In genomic region chr4:5029447-5029846, GRCh38 we compare ENCODE assay signal across 18 cellular contexts. TPM values are rescaled to one million over a fixed set of nuclear protein-coding genes. Genes with fewer than 3 reads are reported as not detected.
DNase-seq lines count a peak whose midpoint lies in the region; ATAC-seq and TF ChIP-seq lines count a peak whose summit lies in the region.
"Had no signal": no experiment of that assay in that cellular context is flagged by ENCODE, and none has a peak within 500 bp of the region (broad histone marks: within the 10 kb centered on the region; RNA-seq: fewer than 3 reads in every experiment).

No MANE protein-coding gene starts in this region.

- peaks cover 0 to 3% (median 0%) of the 10 kb centered on the region in 5 donors for H3K9me3 Mint-ChIP-seq in CD8-positive, alpha-beta memory T cell
- H3K9me3 Mint-ChIP-seq: CD14-positive monocyte had no signal

- H3K36me3 Mint-ChIP-seq in CD8-positive, alpha-beta memory T cell: no peaks in the 10 kb centered on the region
- H3K36me3 Mint-ChIP-seq: CD4-positive, alpha-beta memory T cell; CD4-positive, CD25-positive, alpha-beta regulatory T cell had no signal

- H3K4me1 Mint-ChIP-seq in CD8-positive, alpha-beta memory T cell: peaks cover 0 to 3% (median 3%) of the 10 kb centered on the region in 3 donors
- H3K4me1 Mint-ChIP-seq: CD4-positive, alpha-beta memory T cell; CD4-positive, CD25-positive, alpha-beta regulatory T cell had no signal

- 85 to 91% (median 88%) methylated on average over 8 of the region's 8 CpGs for WGBS in stomach, 5 donors

- POLR2A ChIA-PET in CD8-positive, alpha-beta memory T cell (lab: Charles Lee): no interaction called here

- DNase-seq in activated effector memory CD4-positive, alpha-beta T cell treated with anti-CD3 and anti-CD28 coated beads, Interleukin-2, amount 50 U/mL, for 16 hours: peak; percentile 37
- DNase-seq in activated effector memory CD4-positive, alpha-beta T cell treated with Interleukin-2 at 50 U/mL for 16 hours: no peak
- DNase-seq in mesenteric fat pad (ENCODE audit: low spot score): peak; percentile 85
- DNase-seq in stomach: peak; percentile 13
- no peak for DNase-seq in CD8-positive, alpha-beta memory T cell
- DNase-seq: 8988T; ACHN; BE2C; C1 segment of cervical spinal cord; Caco-2; Calu3; CD4-positive, alpha-beta memory T cell; CD4-positive, CD25-positive, alpha-beta regulatory T cell; DMS79 treated with DMSO at 0.1 percent for 48 hours; GF-D8 had no signal

- no peak for TF ChIP-seq POLR2A in stomach (IDR thresholded peaks at IDR 0.05)

- intact Hi-C loops in stomach (cut with DNase I; ENCODE audit: low total_unique reads): no loop called here

- H3K27me3 ChIP-seq in stomach: no peaks in the 10 kb centered on the region
- no peaks in the 10 kb centered on the region for H3K27me3 ChIP-seq in CD8-positive, alpha-beta memory T cell (ENCODE audit: insufficient read depth, low read length, poor library complexity, severe bottlenecking)
- H3K27me3 ChIP-seq: BE2C, BLaER1 had no signal

- ATAC-seq in GM19023 (IDR thresholded peaks at IDR 0.05; ENCODE audit: unreplicated experiment): no peak

- H3K4me3 ChIP-seq in stomach: no peak overlapping the region
- no peak overlapping the region for H3K4me3 ChIP-seq in CD8-positive, alpha-beta memory T cell (ENCODE audit: low read length)
- H3K4me3 ChIP-seq: BLaER1 had no signal

- TF ChIP-seq EP300 in stomach (IDR thresholded peaks at IDR 0.05): no peak

- no peaks in the 10 kb centered on the region for H3K9me3 ChIP-seq in stomach
- H3K9me3 ChIP-seq in CD8-positive, alpha-beta memory T cell (ENCODE audit: low read length): no peaks in the 10 kb centered on the region
- H3K9me3 ChIP-seq: BE2C, BLaER1, Caco-2 had no signal

- no peaks in the 10 kb centered on the region for H3K36me3 ChIP-seq in stomach
- no peaks in the 10 kb centered on the region for H3K36me3 ChIP-seq in CD8-positive, alpha-beta memory T cell (ENCODE audit: insufficient read depth, low read length)
- H3K36me3 ChIP-seq: BE2C, BLaER1 had no signal

- TF ChIP-seq CTCF in stomach (IDR thresholded peaks at IDR 0.05): no peak

- H3K27ac ChIP-seq in stomach: no peak overlapping the region
- no peak overlapping the region for H3K27ac ChIP-seq in CD8-positive, alpha-beta memory T cell (ENCODE audit: low read depth, low read length)
- H3K27ac ChIP-seq: BLaER1 had no signal

- no peak overlapping the region for H3K27ac Mint-ChIP-seq in CD8-positive, alpha-beta memory T cell
- H3K27ac Mint-ChIP-seq: CD14-positive monocyte; CD4-positive, alpha-beta memory T cell; CD4-positive, CD25-positive, alpha-beta regulatory T cell had no signal

- peaks cover 7 to 13% of the 10 kb centered on the region in 2 donors for H3K27me3 Mint-ChIP-seq in CD8-positive, alpha-beta memory T cell

- no peak overlapping the region for H3K4me3 Mint-ChIP-seq in CD8-positive, alpha-beta memory T cell
- H3K4me3 Mint-ChIP-seq: CD14-positive monocyte; CD4-positive, alpha-beta memory T cell; CD4-positive, CD25-positive, alpha-beta regulatory T cell had no signal

- H3K4me1 ChIP-seq in stomach: peaks cover 0 to 19% (median 10%) of the 10 kb centered on the region in 4 donors
- H3K4me1 ChIP-seq in CD8-positive, alpha-beta memory T cell (ENCODE audit: insufficient read depth, low read length): no peaks in the 10 kb centered on the region
- H3K4me1 ChIP-seq: BE2C, Caco-2 had no signal

- CTCF ChIA-PET in CD8-positive, alpha-beta memory T cell (lab: Charles Lee): no interaction called here

RNA-seq across cellular contexts. Expression of gene CYTL1, which starts 10.2 kb away (rescaled TPM):
- total RNA-seq in mesenteric fat pad: 1.4 TPM
- total RNA-seq in stomach: 1 to 10 TPM in 2 of 5 donors, not detected in 3; 1.3 to 5.1 TPM
- 1 to 10 TPM in 2 of 3 donors, under 1 TPM in 1; 0.95 to 1.7 (median 1.4) TPM for polyA plus RNA-seq in stomach
- total RNA-seq in CD8-positive, alpha-beta memory T cell: not detected
- polyA plus RNA-seq in CD8-positive, alpha-beta memory T cell: 1.7 TPM
- total RNA-seq: Caco-2; Calu3; CD4-positive, alpha-beta memory T cell had no signal
- polyA plus RNA-seq: CD4-positive, alpha-beta memory T cell; CD4-positive, CD25-positive, alpha-beta regulatory T cell had no signal

RNA-seq across cellular contexts. Expression of gene STK32B, which starts 21.8 kb away (rescaled TPM):
- 4.3 TPM for total RNA-seq in mesenteric fat pad
- 1 to 10 TPM; 1.8 to 5.5 (median 4.3) TPM for total RNA-seq in stomach
- 1 to 10 TPM in 2 of 3 donors, under 1 TPM in 1; 0.61 to 1.5 (median 1.1) TPM for polyA plus RNA-seq in stomach
- not detected for total RNA-seq in CD8-positive, alpha-beta memory T cell
- polyA plus RNA-seq in CD8-positive, alpha-beta memory T cell: not detected
- total RNA-seq: Calu3; CD4-positive, alpha-beta memory T cell; CD4-positive, CD25-positive, alpha-beta regulatory T cell had no signal
- polyA plus RNA-seq: CD4-positive, alpha-beta memory T cell; CD4-positive, CD25-positive, alpha-beta regulatory T cell had no signal

Comparison
In these comparisons a context has a peak if more than half of its experiments do, and no peak if none do; other contexts are left out.
1. DNase-seq: peak in activated effector memory CD4-positive, alpha-beta T cell treated with anti-CD3 and anti-CD28 coated beads, Interleukin-2, amount 50 U/mL, for 16 hours (single experiment), mesenteric fat pad (single experiment) and stomach (single experiment); none in activated effector memory CD4-positive, alpha-beta T cell treated with Interleukin-2 at 50 U/mL for 16 hours (single experiment) and CD8-positive, alpha-beta memory T cell (0 of 5).